16 cellular contexts compared by ENCODE assay signal in the genomic region with DNA sequence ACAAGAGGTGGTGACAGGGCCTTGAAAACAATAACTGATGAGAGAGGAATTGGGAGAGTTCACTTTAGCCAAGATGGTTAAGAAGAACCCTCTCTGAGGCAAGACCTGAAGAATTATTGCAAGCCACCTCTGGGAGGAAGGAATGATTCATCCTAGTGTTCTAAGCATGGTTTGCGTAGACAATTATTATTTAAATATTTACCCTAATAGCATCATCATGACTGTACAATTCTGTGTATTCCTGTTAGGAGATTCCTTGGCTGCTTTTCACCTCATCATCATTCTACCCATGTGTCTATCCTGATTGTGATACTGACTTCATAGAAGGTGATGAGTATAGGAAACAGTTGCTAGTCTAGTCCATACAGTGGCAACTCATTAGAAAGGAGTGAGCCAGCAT.
DNase-seq lines count a peak whose midpoint lies in the region; ATAC-seq and TF ChIP-seq lines count a peak whose summit lies in the region.
"Had no signal": no experiment of that assay in that cellular context is flagged by ENCODE, and none has a peak within 500 bp of the region (broad histone marks: within the 10 kb centered on the region; RNA-seq: fewer than 3 reads in every experiment).

No MANE protein-coding gene starts in this region.

- DNase-seq in GM04503 (ENCODE audit: low read depth) (peak; percentile 92), fibroblast of lung (ENCODE audit: low read depth in 2 of 2) (peak; percentile 94 to 98), renal cortical epithelial cell (ENCODE audit: low read depth) (peak; percentile 87), KBM-7 (no peak), NOMO-1 treated with dmso at 0.1 percent for 144 hours (lab: John Stamatoyannopoulos, UW; ENCODE audit: unreplicated experiment) (no peak)
- no peak for DNase-seq in CD8-positive, alpha-beta memory T cell
- DNase-seq: activated CD4-positive, alpha-beta T cell treated with anti-CD3 and anti-CD28 coated beads for 1 hour; colonic mucosa; heart right ventricle; NCI-H510A treated with DMSO at 0.1 percent for 48 hours; ovary; SIG-M5 had no signal

- no peaks in the 10 kb centered on the region for H3K9me3 ChIP-seq in fibroblast of lung (ENCODE audit: control insufficient read depth, insufficient read depth, low read depth, low read length)
- H3K9me3 ChIP-seq in CD8-positive, alpha-beta memory T cell (ENCODE audit: low read length), result no peaks in the 10 kb centered on the region
- H3K9me3 ChIP-seq: colonic mucosa, heart right ventricle, ovary had no signal

- no peaks in the 10 kb centered on the region for H3K79me2 ChIP-seq in fibroblast of lung (ENCODE audit: control insufficient read depth, insufficient read depth, low read length)

- no peaks in the 10 kb centered on the region for H3K27me3 Mint-ChIP-seq in CD8-positive, alpha-beta memory T cell
- H3K27me3 Mint-ChIP-seq: stimulated activated naive CD8-positive, alpha-beta T cell treated with anti-CD3 and anti-CD28 coated beads, Interleukin-15, Interleukin-2, amounts not matched to agents 100 ng/mL and 50 ng/mL, for 24 hours had no signal

- in situ Hi-C loops in KBM-7 (cut with MboI; ENCODE audit: low pct_unique_long_range_greater_than_20kb, low sequenced_read_pairs), result no loop called here

- no peaks in the 10 kb centered on the region for H3K27me3 ChIP-seq in fibroblast of lung (ENCODE audit: control insufficient read depth, insufficient read depth, low read length)
- no peaks in the 10 kb centered on the region for H3K27me3 ChIP-seq in CD8-positive, alpha-beta memory T cell (ENCODE audit: insufficient read depth, low read length, poor library complexity, severe bottlenecking)
- H3K27me3 ChIP-seq: colonic mucosa, heart right ventricle, ovary had no signal

- H3K4me1 ChIP-seq in fibroblast of lung (ENCODE audit: control insufficient read depth, extremely low read depth, insufficient read depth, low read length), result peaks cover 6% of the 10 kb centered on the region
- no peaks in the 10 kb centered on the region for H3K4me1 ChIP-seq in CD8-positive, alpha-beta memory T cell (ENCODE audit: insufficient read depth, low read length)
- H3K4me1 ChIP-seq: colonic mucosa had no signal

- H3K4me3 Mint-ChIP-seq in CD8-positive, alpha-beta memory T cell, result no peak overlapping the region
- H3K4me3 Mint-ChIP-seq: stimulated activated naive CD8-positive, alpha-beta T cell treated with anti-CD3 and anti-CD28 coated beads, Interleukin-15, Interleukin-2, amounts not matched to agents 100 ng/mL and 50 ng/mL, for 24 hours had no signal

- no peak overlapping the region for H3K4me2 ChIP-seq in fibroblast of lung (ENCODE audit: extremely low read depth, insufficient read depth, low read length)

- H3K27ac ChIP-seq in fibroblast of lung (ENCODE audit: insufficient read depth, low read length), result peak overlapping the region; percentile 63
- no peak overlapping the region for H3K27ac ChIP-seq in CD8-positive, alpha-beta memory T cell (ENCODE audit: low read depth, low read length)
- H3K27ac ChIP-seq: colonic mucosa, heart right ventricle, ovary had no signal

- H3K4me3 ChIP-seq in fibroblast of lung (replicated peaks in 1 of 4; ENCODE audit: control extremely low read depth in 1 of 4, insufficient read depth in 1 of 4, low read depth in 3 of 4, low read length in 4 of 4), result no peak overlapping the region
- no peak overlapping the region for H3K4me3 ChIP-seq in CD8-positive, alpha-beta memory T cell (ENCODE audit: low read length)
- H3K4me3 ChIP-seq: colonic mucosa, heart right ventricle, ovary had no signal

- H2AFZ ChIP-seq in fibroblast of lung (ENCODE audit: low read length), result no peak overlapping the region

- H3K4me1 Mint-ChIP-seq in CD8-positive, alpha-beta memory T cell, result peaks cover 0 to 2% (median 0%) of the 10 kb centered on the region in 3 donors

- no peak overlapping the region for H3K27ac Mint-ChIP-seq in CD8-positive, alpha-beta memory T cell
- H3K27ac Mint-ChIP-seq: activated T-helper 2 cell treated with anti-CD3 and anti-CD28 coated beads, Interferon-gamma antibody, Interleukin-2, Interleukin-4, amounts not matched to agents 10 μg/mL and 5 μg/mL and 100 μg/mL, durations not matched to agents 14 hours and 24 hours and 36 hours; stimulated activated naive CD8-positive, alpha-beta T cell treated with anti-CD3 and anti-CD28 coated beads, Interleukin-15, Interleukin-2, amounts not matched to agents 100 ng/mL and 50 ng/mL, for 24 hours had no signal

- POLR2A ChIA-PET in CD8-positive, alpha-beta memory T cell (lab: Charles Lee), result no interaction called here

- peaks cover 0 to 12% (median 0%) of the 10 kb centered on the region in 3 donors for H3K36me3 Mint-ChIP-seq in CD8-positive, alpha-beta memory T cell

- CTCF ChIA-PET in CD8-positive, alpha-beta memory T cell (lab: Charles Lee), result no interaction called here

- no peaks in the 10 kb centered on the region for H4K20me1 ChIP-seq in fibroblast of lung (ENCODE audit: control insufficient read depth, extremely low read depth, insufficient read depth, low read length)

- H3K9me3 Mint-ChIP-seq in CD8-positive, alpha-beta memory T cell, result no peaks in the 10 kb centered on the region
- H3K9me3 Mint-ChIP-seq: activated T-helper 2 cell treated with anti-CD3 and anti-CD28 coated beads, Interferon-gamma antibody, Interleukin-2, Interleukin-4, amounts not matched to agents 10 μg/mL and 5 μg/mL and 100 μg/mL, durations not matched to agents 14 hours and 24 hours and 36 hours; stimulated activated naive CD8-positive, alpha-beta T cell treated with anti-CD3 and anti-CD28 coated beads, Interleukin-15, Interleukin-2, amounts not matched to agents 100 ng/mL and 50 ng/mL, for 24 hours had no signal

- ATAC-seq in SK-N-SH treated with all-trans-retinoic acid at 6 μM for 48 hours (peak; percentile 78), HG03571 (IDR thresholded peaks at IDR 0.05; ENCODE audit: unreplicated experiment) (no peak)
- ATAC-seq: heart right ventricle had no signal

- H3K36me3 ChIP-seq in fibroblast of lung (ENCODE audit: control insufficient read depth, insufficient read depth, low read length), result no peaks in the 10 kb centered on the region
- H3K36me3 ChIP-seq in CD8-positive, alpha-beta memory T cell (ENCODE audit: insufficient read depth, low read length), result no peaks in the 10 kb centered on the region
- H3K36me3 ChIP-seq: colonic mucosa, heart right ventricle, ovary had no signal

- no peak for TF ChIP-seq CTCF in fibroblast of lung (conservative IDR thresholded peaks at IDR 0.05 in 1 of 2, IDR thresholded peaks at IDR 0.05 in 1 of 2; ENCODE audit: low read depth in 1 of 2, low read length in 2 of 2)

- H3K9ac ChIP-seq in fibroblast of lung (ENCODE audit: insufficient read depth, low read length), result no peak overlapping the region

TF ChIP-seq in SK-N-SH treated with all-trans-retinoic acid at 6 μM for 48 hours, 23 proteins besides CTCF, POLR2A, EP300 and RAD21 (continues in another document):
- no peak for TF ChIP-seq PPARA (CRISPR knock-in tag; IDR thresholded peaks at IDR 0.05; ENCODE audit: borderline replicate concordance)
- TF ChIP-seq ZFP30 (CRISPR knock-in tag; IDR thresholded peaks at IDR 0.05), result no peak
- no peak for TF ChIP-seq ZNF70 (CRISPR knock-in tag; IDR thresholded peaks at IDR 0.05)
- no peak for TF ChIP-seq SNAI2 (CRISPR knock-in tag; IDR thresholded peaks at IDR 0.05)
- TF ChIP-seq ZNF565 (CRISPR knock-in tag; conservative IDR thresholded peaks at IDR 0.05; ENCODE audit: low read depth), result no peak
- TF ChIP-seq, protein P1, sequence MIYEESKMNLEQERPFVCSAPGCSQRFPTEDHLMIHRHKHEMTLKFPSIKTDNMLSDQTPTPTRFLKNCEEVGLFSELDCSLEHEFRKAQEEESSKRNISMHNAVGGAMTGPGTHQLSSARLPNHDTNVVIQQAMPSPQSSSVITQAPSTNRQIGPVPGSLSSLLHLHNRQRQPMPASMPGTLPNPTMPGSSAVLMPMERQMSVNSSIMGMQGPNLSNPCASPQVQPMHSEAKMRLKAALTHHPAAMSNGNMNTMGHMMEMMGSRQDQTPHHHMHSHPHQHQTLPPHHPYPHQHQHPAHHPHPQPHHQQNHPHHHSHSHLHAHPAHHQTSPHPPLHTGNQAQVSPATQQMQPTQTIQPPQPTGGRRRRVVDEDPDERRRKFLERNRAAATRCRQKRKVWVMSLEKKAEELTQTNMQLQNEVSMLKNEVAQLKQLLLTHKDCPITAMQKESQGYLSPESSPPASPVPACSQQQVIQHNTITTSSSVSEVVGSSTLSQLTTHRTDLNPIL (CRISPR knock-in tag; IDR thresholded peaks at IDR 0.05; ENCODE audit: low read depth), result no peak
- no peak; the same call in 1 of the 2 replicates for TF ChIP-seq ZC3H10 (CRISPR knock-in tag; IDR thresholded peaks at IDR 0.05)
- no peak for TF ChIP-seq ESRRG (CRISPR knock-in tag; IDR thresholded peaks at IDR 0.05)
- TF ChIP-seq ZNF8 (CRISPR knock-in tag; IDR thresholded peaks at IDR 0.05), result no peak
- no peak for TF ChIP-seq TCF4 (CRISPR knock-in tag; IDR thresholded peaks at IDR 0.05; ENCODE audit: borderline replicate concordance)
- TF ChIP-seq, protein P2, sequence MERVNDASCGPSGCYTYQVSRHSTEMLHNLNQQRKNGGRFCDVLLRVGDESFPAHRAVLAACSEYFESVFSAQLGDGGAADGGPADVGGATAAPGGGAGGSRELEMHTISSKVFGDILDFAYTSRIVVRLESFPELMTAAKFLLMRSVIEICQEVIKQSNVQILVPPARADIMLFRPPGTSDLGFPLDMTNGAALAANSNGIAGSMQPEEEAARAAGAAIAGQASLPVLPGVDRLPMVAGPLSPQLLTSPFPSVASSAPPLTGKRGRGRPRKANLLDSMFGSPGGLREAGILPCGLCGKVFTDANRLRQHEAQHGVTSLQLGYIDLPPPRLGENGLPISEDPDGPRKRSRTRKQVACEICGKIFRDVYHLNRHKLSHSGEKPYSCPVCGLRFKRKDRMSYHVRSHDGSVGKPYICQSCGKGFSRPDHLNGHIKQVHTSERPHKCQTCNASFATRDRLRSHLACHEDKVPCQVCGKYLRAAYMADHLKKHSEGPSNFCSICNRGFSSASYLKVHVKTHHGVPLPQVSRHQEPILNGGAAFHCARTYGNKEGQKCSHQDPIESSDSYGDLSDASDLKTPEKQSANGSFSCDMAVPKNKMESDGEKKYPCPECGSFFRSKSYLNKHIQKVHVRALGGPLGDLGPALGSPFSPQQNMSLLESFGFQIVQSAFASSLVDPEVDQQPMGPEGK (CRISPR knock-in tag; IDR thresholded peaks at IDR 0.05; ENCODE audit: borderline replicate concordance), result no peak

Comparison
In these comparisons a context has a peak if more than half of its experiments do, and no peak if none do; other contexts are left out.
1. DNase-seq: peak in GM04503 (single experiment), fibroblast of lung (2 of 2) and renal cortical epithelial cell (single experiment); none in KBM-7 (single experiment), CD8-positive, alpha-beta memory T cell (0 of 5) and NOMO-1 treated with dmso at 0.1 percent for 144 hours (single experiment).